In genomic region chr20:63969851-63970713, GRCh38 we compare ENCODE assay signal across 2 cellular contexts.
TF ChIP-seq lines count a peak whose summit lies in the region.

A gene with protein sequence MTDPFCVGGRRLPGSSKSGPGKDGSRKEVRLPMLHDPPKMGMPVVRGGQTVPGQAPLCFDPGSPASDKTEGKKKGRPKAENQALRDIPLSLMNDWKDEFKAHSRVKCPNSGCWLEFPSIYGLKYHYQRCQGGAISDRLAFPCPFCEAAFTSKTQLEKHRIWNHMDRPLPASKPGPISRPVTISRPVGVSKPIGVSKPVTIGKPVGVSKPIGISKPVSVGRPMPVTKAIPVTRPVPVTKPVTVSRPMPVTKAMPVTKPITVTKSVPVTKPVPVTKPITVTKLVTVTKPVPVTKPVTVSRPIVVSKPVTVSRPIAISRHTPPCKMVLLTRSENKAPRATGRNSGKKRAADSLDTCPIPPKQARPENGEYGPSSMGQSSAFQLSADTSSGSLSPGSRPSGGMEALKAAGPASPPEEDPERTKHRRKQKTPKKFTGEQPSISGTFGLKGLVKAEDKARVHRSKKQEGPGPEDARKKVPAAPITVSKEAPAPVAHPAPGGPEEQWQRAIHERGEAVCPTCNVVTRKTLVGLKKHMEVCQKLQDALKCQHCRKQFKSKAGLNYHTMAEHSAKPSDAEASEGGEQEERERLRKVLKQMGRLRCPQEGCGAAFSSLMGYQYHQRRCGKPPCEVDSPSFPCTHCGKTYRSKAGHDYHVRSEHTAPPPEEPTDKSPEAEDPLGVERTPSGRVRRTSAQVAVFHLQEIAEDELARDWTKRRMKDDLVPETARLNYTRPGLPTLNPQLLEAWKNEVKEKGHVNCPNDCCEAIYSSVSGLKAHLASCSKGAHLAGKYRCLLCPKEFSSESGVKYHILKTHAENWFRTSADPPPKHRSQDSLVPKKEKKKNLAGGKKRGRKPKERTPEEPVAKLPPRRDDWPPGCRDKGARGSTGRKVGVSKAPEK (minus strand): TSS chr20:63969930. CDS start chr20:63967950, 1,980 bp downstream.

TF ChIP-seq in WTC11, 78 proteins besides CTCF, POLR2A, EP300 and RAD21:
- TF ChIP-seq, protein P1, sequence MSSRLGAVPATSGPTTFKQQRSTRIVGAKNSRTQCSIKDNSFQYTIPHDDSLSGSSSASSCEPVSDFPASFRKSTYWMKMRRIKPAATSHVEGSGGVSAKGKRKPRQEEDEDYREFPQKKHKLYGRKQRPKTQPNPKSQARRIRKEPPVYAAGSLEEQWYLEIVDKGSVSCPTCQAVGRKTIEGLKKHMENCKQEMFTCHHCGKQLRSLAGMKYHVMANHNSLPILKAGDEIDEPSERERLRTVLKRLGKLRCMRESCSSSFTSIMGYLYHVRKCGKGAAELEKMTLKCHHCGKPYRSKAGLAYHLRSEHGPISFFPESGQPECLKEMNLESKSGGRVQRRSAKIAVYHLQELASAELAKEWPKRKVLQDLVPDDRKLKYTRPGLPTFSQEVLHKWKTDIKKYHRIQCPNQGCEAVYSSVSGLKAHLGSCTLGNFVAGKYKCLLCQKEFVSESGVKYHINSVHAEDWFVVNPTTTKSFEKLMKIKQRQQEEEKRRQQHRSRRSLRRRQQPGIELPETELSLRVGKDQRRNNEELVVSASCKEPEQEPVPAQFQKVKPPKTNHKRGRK (CRISPR knock-in tag; IDR thresholded peaks at IDR 0.05; ENCODE audit: borderline replicate concordance), result peak; percentile 91; the same call in 1 of the 2 replicates
- TF ChIP-seq ZSCAN18 (CRISPR knock-in tag; IDR thresholded peaks at IDR 0.05), result no peak
- TF ChIP-seq, protein P2, sequence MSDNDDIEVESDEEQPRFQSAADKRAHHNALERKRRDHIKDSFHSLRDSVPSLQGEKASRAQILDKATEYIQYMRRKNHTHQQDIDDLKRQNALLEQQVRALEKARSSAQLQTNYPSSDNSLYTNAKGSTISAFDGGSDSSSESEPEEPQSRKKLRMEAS (CRISPR knock-in tag; IDR thresholded peaks at IDR 0.05), result no peak

TF ChIP-seq in HepG2, 621 proteins besides CTCF, POLR2A, EP300 and RAD21 (continued from another document and continues in another):
- TF ChIP-seq ZNF367 (CRISPR knock-in tag; IDR thresholded peaks at IDR 0.05; ENCODE audit: borderline replicate concordance) (0 out of 2 replicates have a peak, but pooled peaks have one; percentile 48), YEATS2 (CRISPR knock-in tag; IDR thresholded peaks at IDR 0.05; ENCODE audit: borderline replicate concordance) (peak; percentile 29; the same call in 1 of the 2 replicates), SIN3A (IDR thresholded peaks at IDR 0.05; ENCODE audit: borderline replicate concordance, low read depth, low read length) (peak; percentile 73; the same call in 1 of the 2 replicates), ZNF704 (CRISPR knock-in tag; IDR thresholded peaks at IDR 0.05; ENCODE audit: borderline replicate concordance) (peak; percentile 78; the same call in 1 of the 2 replicates), TEF (CRISPR knock-in tag; IDR thresholded peaks at IDR 0.05) (no peak), CHD2 (IDR thresholded peaks at IDR 0.05; ENCODE audit: low read depth, low read length) (peak; percentile 91), NFYB (CRISPR knock-in tag; IDR thresholded peaks at IDR 0.05) (peak; percentile 14; the same call in 1 of the 2 replicates), U2AF2 (IDR thresholded peaks at IDR 0.05; ENCODE audit: low read depth, low read length) (0 out of 2 replicates have a peak, but pooled peaks have one; percentile 43), BORCS8-MEF2B (CRISPR knock-in tag; IDR thresholded peaks at IDR 0.05) (no peak), SMAD3 (CRISPR knock-in tag; IDR thresholded peaks at IDR 0.05) (peak; percentile 44; the same call in 1 of the 2 replicates), ZSCAN22 (CRISPR knock-in tag; IDR thresholded peaks at IDR 0.05) (0 out of 2 replicates have a peak, but pooled peaks have one; percentile 32), PITX1 (CRISPR knock-in tag; IDR thresholded peaks at IDR 0.05) (peak; percentile 20), ZSCAN21 (CRISPR knock-in tag; IDR thresholded peaks at IDR 0.05; ENCODE audit: borderline replicate concordance) (0 out of 2 replicates have a peak, but pooled peaks have one; percentile 35), CCDC6 (CRISPR knock-in tag; IDR thresholded peaks at IDR 0.05) (no peak), ARHGAP35 (CRISPR knock-in tag; IDR thresholded peaks at IDR 0.05; ENCODE audit: borderline replicate concordance) (0 out of 2 replicates have a peak, but pooled peaks have one; percentile 78), ELF1 (CRISPR knock-in tag; IDR thresholded peaks at IDR 0.05) (peak; percentile 40), GMEB1 (CRISPR knock-in tag; IDR thresholded peaks at IDR 0.05; ENCODE audit: borderline replicate concordance) (peak; percentile 24; the same call in 1 of the 2 replicates), MYC (CRISPR knock-in tag; IDR thresholded peaks at IDR 0.05; ENCODE audit: borderline replicate concordance) (peak; percentile 71), ZFP82 (CRISPR knock-in tag; IDR thresholded peaks at IDR 0.05; ENCODE audit: borderline replicate concordance) (0 out of 2 replicates have a peak, but pooled peaks have one; percentile 39), DRAP1 (CRISPR knock-in tag; IDR thresholded peaks at IDR 0.05) (no peak; the same call in 1 of the 2 replicates), ZNF737 (CRISPR knock-in tag; IDR thresholded peaks at IDR 0.05; ENCODE audit: borderline replicate concordance) (no peak), ZNF232 (CRISPR knock-in tag; IDR thresholded peaks at IDR 0.05; ENCODE audit: borderline replicate concordance) (no peak), GLMP (CRISPR knock-in tag; IDR thresholded peaks at IDR 0.05; ENCODE audit: borderline replicate concordance) (no peak), CBX1 (IDR thresholded peaks at IDR 0.05; ENCODE audit: low read depth) (no peak), ATF3 (CRISPR knock-in tag; IDR thresholded peaks at IDR 0.05) (no peak), RXRB (CRISPR knock-in tag; IDR thresholded peaks at IDR 0.05; ENCODE audit: borderline replicate concordance) (peak; percentile 40; the same call in 1 of the 2 replicates), ZNF605 (CRISPR knock-in tag; IDR thresholded peaks at IDR 0.05) (no peak), ZNF776 (CRISPR knock-in tag; IDR thresholded peaks at IDR 0.05) (0 out of 2 replicates have a peak, but pooled peaks have one; percentile 61), NCOA1 (CRISPR knock-in tag; IDR thresholded peaks at IDR 0.05) (no peak), MED1 (CRISPR knock-in tag; IDR thresholded peaks at IDR 0.05) (peak; percentile 45), HNRNPLL (IDR thresholded peaks at IDR 0.05; ENCODE audit: low read depth, low read length, poor library complexity, severe bottlenecking) (peak; percentile 65), MTERF4 (CRISPR knock-in tag; IDR thresholded peaks at IDR 0.05) (peak; percentile 73; the same call in 1 of the 2 replicates)
- TF ChIP-seq, protein P3, sequence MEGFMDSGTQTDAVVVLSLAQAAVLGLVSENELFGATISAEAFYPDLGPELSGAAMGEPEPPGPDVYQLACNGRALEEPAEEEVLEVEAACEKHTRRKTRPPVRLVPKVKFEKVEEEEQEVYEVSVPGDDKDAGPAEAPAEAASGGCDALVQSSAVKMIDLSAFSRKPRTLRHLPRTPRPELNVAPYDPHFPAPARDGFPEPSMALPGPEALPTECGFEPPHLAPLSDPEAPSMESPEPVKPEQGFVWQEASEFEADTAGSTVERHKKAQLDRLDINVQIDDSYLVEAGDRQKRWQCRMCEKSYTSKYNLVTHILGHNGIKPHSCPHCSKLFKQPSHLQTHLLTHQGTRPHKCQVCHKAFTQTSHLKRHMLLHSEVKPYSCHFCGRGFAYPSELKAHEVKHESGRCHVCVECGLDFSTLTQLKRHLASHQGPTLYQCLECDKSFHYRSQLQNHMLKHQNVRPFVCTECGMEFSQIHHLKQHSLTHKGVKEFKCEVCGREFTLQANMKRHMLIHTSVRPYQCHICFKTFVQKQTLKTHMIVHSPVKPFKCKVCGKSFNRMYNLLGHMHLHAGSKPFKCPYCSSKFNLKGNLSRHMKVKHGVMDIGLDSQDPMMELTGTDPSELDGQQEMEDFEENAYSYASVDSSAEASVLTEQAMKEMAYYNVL (CRISPR knock-in tag; IDR thresholded peaks at IDR 0.05; ENCODE audit: borderline replicate concordance), result peak; percentile 95
- TF ChIP-seq, protein P4, sequence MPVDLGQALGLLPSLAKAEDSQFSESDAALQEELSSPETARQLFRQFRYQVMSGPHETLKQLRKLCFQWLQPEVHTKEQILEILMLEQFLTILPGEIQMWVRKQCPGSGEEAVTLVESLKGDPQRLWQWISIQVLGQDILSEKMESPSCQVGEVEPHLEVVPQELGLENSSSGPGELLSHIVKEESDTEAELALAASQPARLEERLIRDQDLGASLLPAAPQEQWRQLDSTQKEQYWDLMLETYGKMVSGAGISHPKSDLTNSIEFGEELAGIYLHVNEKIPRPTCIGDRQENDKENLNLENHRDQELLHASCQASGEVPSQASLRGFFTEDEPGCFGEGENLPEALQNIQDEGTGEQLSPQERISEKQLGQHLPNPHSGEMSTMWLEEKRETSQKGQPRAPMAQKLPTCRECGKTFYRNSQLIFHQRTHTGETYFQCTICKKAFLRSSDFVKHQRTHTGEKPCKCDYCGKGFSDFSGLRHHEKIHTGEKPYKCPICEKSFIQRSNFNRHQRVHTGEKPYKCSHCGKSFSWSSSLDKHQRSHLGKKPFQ (CRISPR knock-in tag; IDR thresholded peaks at IDR 0.05; ENCODE audit: insufficient replicate concordance), result no peak
- TF ChIP-seq, protein P5, sequence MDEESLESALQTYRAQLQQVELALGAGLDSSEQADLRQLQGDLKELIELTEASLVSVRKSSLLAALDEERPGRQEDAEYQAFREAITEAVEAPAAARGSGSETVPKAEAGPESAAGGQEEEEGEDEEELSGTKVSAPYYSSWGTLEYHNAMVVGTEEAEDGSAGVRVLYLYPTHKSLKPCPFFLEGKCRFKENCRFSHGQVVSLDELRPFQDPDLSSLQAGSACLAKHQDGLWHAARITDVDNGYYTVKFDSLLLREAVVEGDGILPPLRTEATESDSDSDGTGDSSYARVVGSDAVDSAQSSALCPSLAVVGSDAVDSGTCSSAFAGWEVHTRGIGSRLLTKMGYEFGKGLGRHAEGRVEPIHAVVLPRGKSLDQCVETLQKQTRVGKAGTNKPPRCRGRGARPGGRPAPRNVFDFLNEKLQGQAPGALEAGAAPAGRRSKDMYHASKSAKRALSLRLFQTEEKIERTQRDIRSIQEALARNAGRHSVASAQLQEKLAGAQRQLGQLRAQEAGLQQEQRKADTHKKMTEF (CRISPR knock-in tag; IDR thresholded peaks at IDR 0.05), result peak; percentile 54; the same call in 1 of the 2 replicates
- TF ChIP-seq, protein P6, sequence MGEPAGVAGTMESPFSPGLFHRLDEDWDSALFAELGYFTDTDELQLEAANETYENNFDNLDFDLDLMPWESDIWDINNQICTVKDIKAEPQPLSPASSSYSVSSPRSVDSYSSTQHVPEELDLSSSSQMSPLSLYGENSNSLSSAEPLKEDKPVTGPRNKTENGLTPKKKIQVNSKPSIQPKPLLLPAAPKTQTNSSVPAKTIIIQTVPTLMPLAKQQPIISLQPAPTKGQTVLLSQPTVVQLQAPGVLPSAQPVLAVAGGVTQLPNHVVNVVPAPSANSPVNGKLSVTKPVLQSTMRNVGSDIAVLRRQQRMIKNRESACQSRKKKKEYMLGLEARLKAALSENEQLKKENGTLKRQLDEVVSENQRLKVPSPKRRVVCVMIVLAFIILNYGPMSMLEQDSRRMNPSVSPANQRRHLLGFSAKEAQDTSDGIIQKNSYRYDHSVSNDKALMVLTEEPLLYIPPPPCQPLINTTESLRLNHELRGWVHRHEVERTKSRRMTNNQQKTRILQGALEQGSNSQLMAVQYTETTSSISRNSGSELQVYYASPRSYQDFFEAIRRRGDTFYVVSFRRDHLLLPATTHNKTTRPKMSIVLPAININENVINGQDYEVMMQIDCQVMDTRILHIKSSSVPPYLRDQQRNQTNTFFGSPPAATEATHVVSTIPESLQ (CRISPR knock-in tag; conservative IDR thresholded peaks at IDR 0.05), result no peak
